18 cellular contexts compared by ENCODE assay signal in genomic region chr4:148071009-148071408, GRCh38.
A peak's percentile ranks its signal among the peaks of the same experiment; 100 is the strongest.
DNase-seq lines count a peak whose midpoint lies in the region; ATAC-seq and TF ChIP-seq lines count a peak whose summit lies in the region.
"Had no signal": no experiment of that assay in that cellular context is flagged by ENCODE, and none has a peak within 500 bp of the region (broad histone marks: within the 10 kb centered on the region; RNA-seq: fewer than 3 reads in every experiment).

No MANE protein-coding gene starts in this region.

- H3K9me3 Mint-ChIP-seq in stimulated activated effector memory CD8-positive, alpha-beta T cell treated with anti-CD3 and anti-CD28 coated beads, Interleukin-12 subunit alpha, Interleukin-12 subunit beta, amount 100 ng/mL, for 72 hours: peaks cover 15% of the 10 kb centered on the region
- peaks cover 7 to 16% (median 10%) of the 10 kb centered on the region in 7 donors for H3K9me3 Mint-ChIP-seq in CD14-positive monocyte

- H3K36me3 Mint-ChIP-seq in stimulated activated effector memory CD8-positive, alpha-beta T cell treated with anti-CD3 and anti-CD28 coated beads, Interleukin-12 subunit alpha, Interleukin-12 subunit beta, amount 100 ng/mL, for 72 hours: peaks cover 23% of the 10 kb centered on the region
- peaks cover 16 to 31% of the 10 kb centered on the region in 2 donors for H3K36me3 Mint-ChIP-seq in CD14-positive monocyte

- peak; percentile 30 for DNase-seq in activated CD8-positive, alpha-beta memory T cell treated with anti-CD3 and anti-CD28 coated beads for 24 hours
- DNase-seq in activated CD8-positive, alpha-beta memory T cell treated with anti-CD3 and anti-CD28 coated beads, Interleukin-2, amount 50 U/mL, for 4 hours: no peak
- DNase-seq in astrocyte of the hippocampus (ENCODE audit: low read depth, low spot score) (peak; percentile 27), kidney glomerular epithelial cell (lab: John Stamatoyannopoulos, UW) (peak; percentile 81), CD14-positive monocyte (ENCODE audit: low spot score) (no peak), germinal center (ENCODE audit: low spot score) (no peak)
- DNase-seq in stimulated activated effector memory CD8-positive, alpha-beta T cell treated with anti-CD3 and anti-CD28 coated beads, Interleukin-12 subunit alpha, Interleukin-12 subunit beta, amount 100 ng/mL, for 72 hours (ENCODE audit: low spot score in 2 of 2): no peak
- DNase-seq: 8988T; BE2C; Caco-2; CD4-positive, alpha-beta T cell; H9; IMR-90; NCI-H1436; NCI-H1930; NCI-H345; NCI-H526 had no signal

- TF ChIP-seq CTCF in CD14-positive monocyte (IDR thresholded peaks at IDR 0.05): no peak

- H3K4me1 Mint-ChIP-seq in stimulated activated effector memory CD8-positive, alpha-beta T cell treated with anti-CD3 and anti-CD28 coated beads, Interleukin-12 subunit alpha, Interleukin-12 subunit beta, amount 100 ng/mL, for 72 hours: no peaks in the 10 kb centered on the region
- no peaks in the 10 kb centered on the region for H3K4me1 Mint-ChIP-seq in CD14-positive monocyte

- H3K27ac Mint-ChIP-seq in stimulated activated effector memory CD8-positive, alpha-beta T cell treated with anti-CD3 and anti-CD28 coated beads, Interleukin-12 subunit alpha, Interleukin-12 subunit beta, amount 100 ng/mL, for 72 hours: peak overlapping the region; percentile 43
- H3K27ac Mint-ChIP-seq in CD14-positive monocyte: no peak overlapping the region
- H3K27ac Mint-ChIP-seq: CD4-positive, alpha-beta T cell had no signal

- H3K27me3 Mint-ChIP-seq in CD14-positive monocyte (ENCODE audit: low read depth in 3 of 3): peaks cover 0 to 2% (median 0%) of the 10 kb centered on the region in 3 donors
- H3K27me3 Mint-ChIP-seq: CD4-positive, alpha-beta T cell had no signal

- no peak overlapping the region for H3K4me3 Mint-ChIP-seq in stimulated activated effector memory CD8-positive, alpha-beta T cell treated with anti-CD3 and anti-CD28 coated beads, Interleukin-12 subunit alpha, Interleukin-12 subunit beta, amount 100 ng/mL, for 72 hours
- H3K4me3 Mint-ChIP-seq in CD14-positive monocyte: no peak overlapping the region
- H3K4me3 Mint-ChIP-seq: CD4-positive, alpha-beta T cell; H9 had no signal

- intact Hi-C loops in CD14-positive monocyte (cut with micrococcal nuclease): no loop called here

- no peak for ATAC-seq in stimulated activated effector memory CD8-positive, alpha-beta T cell treated with anti-CD3 and anti-CD28 coated beads, Interleukin-12 subunit alpha, Interleukin-12 subunit beta, amount 100 ng/mL, for 72 hours
- ATAC-seq in HG03571 (IDR thresholded peaks at IDR 0.05; ENCODE audit: unreplicated experiment): no peak

Comparison
In these comparisons a context has a peak if more than half of its experiments do, and no peak if none do; other contexts are left out.
1. DNase-seq: peak in activated CD8-positive, alpha-beta memory T cell treated with anti-CD3 and anti-CD28 coated beads for 24 hours (single experiment), astrocyte of the hippocampus (single experiment) and kidney glomerular epithelial cell (single experiment); none in activated CD8-positive, alpha-beta memory T cell treated with anti-CD3 and anti-CD28 coated beads, Interleukin-2, amount 50 U/mL, for 4 hours (single experiment), stimulated activated effector memory CD8-positive, alpha-beta T cell treated with anti-CD3 and anti-CD28 coated beads, Interleukin-12 subunit alpha, Interleukin-12 subunit beta, amount 100 ng/mL, for 72 hours (0 of 2), CD14-positive monocyte (single experiment) and germinal center (single experiment).